Comparison of ENCODE assay signal across 10 cellular contexts in genomic region chr9:90658783-90659182, GRCh38. TPM values are rescaled to one million over a fixed set of nuclear protein-coding genes. Genes with fewer than 3 reads are reported as not detected.
"Had no signal": no experiment of that assay in that cellular context is flagged by ENCODE, and none has a peak within 500 bp of the region (broad histone marks: within the 10 kb centered on the region; RNA-seq: fewer than 3 reads in every experiment).

No MANE protein-coding gene starts in this region.

- H3K9ac ChIP-seq: KMS-11 had no signal

- H3K4me2 ChIP-seq: KMS-11 had no signal

- DNase-seq: KBM-7, KG1 had no signal

- H3K4me3 Mint-ChIP-seq: IgD-negative memory B cell had no signal

- H3K27ac ChIP-seq: HL-60, KMS-11 had no signal

- H3K27ac Mint-ChIP-seq: IgD-negative memory B cell had no signal

- H3K4me3 ChIP-seq: K562 had no signal

- H3K4me1 Mint-ChIP-seq: IgD-negative memory B cell had no signal

- FAIRE-seq: HepG2, HTR-8/SVneo, K562 had no signal

- ATAC-seq: HepG2, K562 had no signal

RNA-seq across cellular contexts. Expression of gene DIRAS2, which starts 16.2 kb away (rescaled TPM):
- total RNA-seq: HepG2, HT-29, HT1080, K562 had no signal
- polyA plus RNA-seq: HepG2, IgD-negative memory B cell, K562 had no signal
